In genomic region chr7:111145472-111145871, GRCh38 we compare ENCODE assay signal across 28 cellular contexts. TPM values are rescaled to one million over a fixed set of nuclear protein-coding genes. Genes with fewer than 3 reads are reported as not detected.
"Had no signal": no experiment of that assay in that cellular context is flagged by ENCODE, and none has a peak within 500 bp of the region (broad histone marks: within the 10 kb centered on the region; RNA-seq: fewer than 3 reads in every experiment).

No MANE protein-coding gene starts in this region.

- H3K9me3 ChIP-seq: ascending aorta, breast epithelium had no signal

- H3K27me3 ChIP-seq: ascending aorta, breast epithelium, cardiac muscle cell, dorsolateral prefrontal cortex had no signal

- H3K27ac ChIP-seq: ascending aorta, breast epithelium, cardiac muscle cell, coronary artery, dorsolateral prefrontal cortex had no signal

- H3K4me3 ChIP-seq: ascending aorta, breast epithelium, cardiac muscle cell, coronary artery, dorsolateral prefrontal cortex had no signal

- DNase-seq: activated CD4-positive, alpha-beta memory T cell treated with anti-CD3 and anti-CD28 coated beads for 36 hours; activated CD4-positive, alpha-beta T cell treated with anti-CD3 and anti-CD28 coated beads for 36 hours; activated CD4-positive, alpha-beta T cell treated with anti-CD3 and anti-CD28 coated beads, Interleukin-2, amount 10 ng/mL, durations not matched to agents 24 days and 14 days; activated CD4-positive, CD25-positive, alpha-beta regulatory T cell; activated CD4-positive, CD25-positive, alpha-beta regulatory T cell treated with anti-CD3 and anti-CD28 coated beads, Interleukin-2, amount 50 U/mL, for 72 hours; activated CD8-positive, alpha-beta memory T cell treated with anti-CD3 and anti-CD28 coated beads, Interleukin-2, amount 10 ng/mL, durations not matched to agents 7 days and 5 days; activated CD8-positive, alpha-beta memory T cell treated with anti-CD3 and anti-CD28 coated beads, Interleukin-2, amount 50 U/mL, for 4 hours; activated CD8-positive, alpha-beta T cell treated with anti-CD3 and anti-CD28 coated beads, Interleukin-2, amount 10 ng/mL, durations not matched to agents 7 days and 5 days; activated effector memory CD4-positive, alpha-beta T cell treated with anti-CD3 and anti-CD28 coated beads, Interleukin-2, amount 50 U/mL, for 16 hours; activated naive CD4-positive, alpha-beta T cell treated with anti-CD3 and anti-CD28 coated beads for 36 hours; activated naive CD8-positive, alpha-beta T cell treated with anti-CD3 and anti-CD28 coated beads, Interleukin-2, amount 10 ng/mL, durations not matched to agents 7 days and 5 days; activated T-cell treated with anti-CD3 and anti-CD28 coated beads, Interleukin-2, amount 50 U/mL, for 1 hour; activated T-cell treated with anti-CD3 and anti-CD28 coated beads, Interleukin-2, amount 50 U/mL, for 48 hours; central memory CD4-positive, alpha-beta T cell; cerebellar nuclear complex; dorsolateral prefrontal cortex; effector memory CD4-positive, alpha-beta T cell; endodermal cell; glutamatergic neuron; T-helper 1 cell; T-helper 17 cell had no signal

- H3K36me3 ChIP-seq: ascending aorta, breast epithelium, cardiac muscle cell had no signal

- ATAC-seq: activated CD4-positive, alpha-beta T cell treated with anti-CD3 and anti-CD28 coated beads for 36 hours; activated CD8-positive, alpha-beta memory T cell treated with anti-CD3 and anti-CD28 coated beads, Interleukin-2, amount 10 ng/mL, durations not matched to agents 7 days and 5 days; activated CD8-positive, alpha-beta T cell treated with anti-CD3 and anti-CD28 coated beads, Interleukin-2, amount 10 ng/mL, durations not matched to agents 7 days and 5 days; activated naive CD4-positive, alpha-beta T cell treated with anti-CD3 and anti-CD28 coated beads, Interleukin-2, amount 50 U/mL, for 72 hours; esophagus mucosa; T-helper 17 cell had no signal

- H3K4me1 ChIP-seq: breast epithelium had no signal

RNA-seq across cellular contexts. Expression of gene LRRN3, which starts 54.5 kb away (rescaled TPM):
- total RNA-seq: epithelial cell of proximal tubule, esophagus mucosa had no signal
